8 cellular contexts compared by ENCODE assay signal in genomic region chr22:20116376-20116950, GRCh38.
DNase-seq lines count a peak whose midpoint lies in the region; ATAC-seq lines count a peak whose summit lies in the region.

No MANE protein-coding gene starts in this region.

- H3K9ac ChIP-seq in stomach smooth muscle (ENCODE audit: low read length in 2 of 2): peak overlapping the region; percentile 78 to 93

- H3K9me3 Mint-ChIP-seq in activated naive CD8-positive, alpha-beta T cell treated with anti-CD3 and anti-CD28 coated beads, Interleukin-2, amount 50 U/mL, for 24 hours: no peaks in the 10 kb centered on the region

- DNase-seq in DMS 273 (lab: John Stamatoyannopoulos, UW; ENCODE audit: unreplicated experiment) (peak; percentile 57), DMS 273 treated with DMSO at 0.1 percent for 48 hours (lab: John Stamatoyannopoulos, UW) (no peak), head of caudate nucleus (no peak), SHP77 treated with DMSO at 0.1 percent for 48 hours (lab: John Stamatoyannopoulos, UW) (no peak), hepatic stellate cell (ENCODE audit: low spot score) (no peak)
- DNase-seq in activated naive CD8-positive, alpha-beta T cell treated with anti-CD3 and anti-CD28 coated beads, Interleukin-2, amount 50 U/mL, for 24 hours: no peak

- peaks cover 49% of the 10 kb centered on the region for H3K36me3 Mint-ChIP-seq in activated naive CD8-positive, alpha-beta T cell treated with anti-CD3 and anti-CD28 coated beads, Interleukin-2, amount 50 U/mL, for 24 hours (ENCODE audit: low read depth)

- H3K27ac Mint-ChIP-seq in activated naive CD8-positive, alpha-beta T cell treated with anti-CD3 and anti-CD28 coated beads, Interleukin-2, amount 50 U/mL, for 24 hours: peak overlapping the region; percentile 93

- peaks cover 29 to 32% of the 10 kb centered on the region in 2 donors for H3K36me3 ChIP-seq in stomach smooth muscle (ENCODE audit: control insufficient read depth in 2 of 2, insufficient read depth in 2 of 2, low read length in 2 of 2)

- H3K4me1 ChIP-seq in stomach smooth muscle (ENCODE audit: control insufficient read depth, insufficient read depth, low read length): peaks cover 35% of the 10 kb centered on the region

- no peak for ATAC-seq in activated naive CD8-positive, alpha-beta T cell treated with anti-CD3 and anti-CD28 coated beads, Interleukin-2, amount 50 U/mL, for 24 hours

- H3K27me3 ChIP-seq in stomach smooth muscle (ENCODE audit: control insufficient read depth in 1 of 2, insufficient read depth in 2 of 2, low read length in 2 of 2): no peaks in the 10 kb centered on the region

- no peaks in the 10 kb centered on the region for H3K9me3 ChIP-seq in iPS-18c (ENCODE audit: control insufficient read depth, insufficient read depth, low read length)
- no peaks in the 10 kb centered on the region for H3K9me3 ChIP-seq in stomach smooth muscle (ENCODE audit: control insufficient read depth in 2 of 2, low read length in 2 of 2)

- H3K4me3 ChIP-seq in iPS-18c (ENCODE audit: insufficient read depth, low read depth, low read length) (peak overlapping the region; percentile 82), stomach smooth muscle (ENCODE audit: low read length in 2 of 2) (peak overlapping the region; percentile 71 to 90)

- intact Hi-C loops in head of caudate nucleus (cut with DNase I): loop anchor here (2.0 kb wide), 1 partner anchor 38 kb away; no protein-coding TSS in a partner anchor

- H3K4me3 Mint-ChIP-seq in activated naive CD8-positive, alpha-beta T cell treated with anti-CD3 and anti-CD28 coated beads, Interleukin-2, amount 50 U/mL, for 24 hours: peak overlapping the region; percentile 89

- H3K4me1 Mint-ChIP-seq in activated naive CD8-positive, alpha-beta T cell treated with anti-CD3 and anti-CD28 coated beads, Interleukin-2, amount 50 U/mL, for 24 hours: peaks cover 57% of the 10 kb centered on the region

- peaks cover 3% of the 10 kb centered on the region for H3K27me3 Mint-ChIP-seq in activated naive CD8-positive, alpha-beta T cell treated with anti-CD3 and anti-CD28 coated beads, Interleukin-2, amount 50 U/mL, for 24 hours

- peak overlapping the region; percentile 80 for H3K27ac ChIP-seq in stomach smooth muscle (ENCODE audit: low read length)
